ENCODE assay signal across 32 cellular contexts in genomic region chr1:53117836-53118235, GRCh38. TPM values are rescaled to one million over a fixed set of nuclear protein-coding genes. Genes with fewer than 3 reads are reported as not detected.
"Had no signal": no experiment of that assay in that cellular context is flagged by ENCODE, and none has a peak within 500 bp of the region (broad histone marks: within the 10 kb centered on the region; RNA-seq: fewer than 3 reads in every experiment).

No MANE protein-coding gene starts in this region.

- H3K27ac ChIP-seq: brain microvascular endothelial cell, coronary artery, dorsolateral prefrontal cortex had no signal

- H3K36me3 ChIP-seq: brain microvascular endothelial cell had no signal

- H3K4me3 ChIP-seq: coronary artery, dorsolateral prefrontal cortex had no signal

- ATAC-seq: activated CD4-positive, alpha-beta T cell treated with anti-CD3 and anti-CD28 coated beads for 36 hours; activated CD8-positive, alpha-beta memory T cell treated with anti-CD3 and anti-CD28 coated beads, Interleukin-2, amount 10 ng/mL, durations not matched to agents 7 days and 5 days; activated CD8-positive, alpha-beta T cell treated with anti-CD3 and anti-CD28 coated beads, Interleukin-2, amount 10 ng/mL, durations not matched to agents 7 days and 5 days; activated T-cell treated with anti-CD3 and anti-CD28 coated beads, Interleukin-2, amount 50 U/mL, for 72 hours; esophagus mucosa; T-helper 17 cell had no signal

- DNase-seq: activated CD4-positive, alpha-beta memory T cell treated with anti-CD3 and anti-CD28 coated beads for 36 hours; activated CD4-positive, alpha-beta T cell treated with anti-CD3 and anti-CD28 coated beads for 36 hours; activated CD4-positive, alpha-beta T cell treated with anti-CD3 and anti-CD28 coated beads, Interleukin-2, amount 10 ng/mL, durations not matched to agents 24 days and 14 days; activated CD4-positive, CD25-positive, alpha-beta regulatory T cell; activated CD4-positive, CD25-positive, alpha-beta regulatory T cell treated with anti-CD3 and anti-CD28 coated beads, Interleukin-2, amount 50 U/mL, for 72 hours; activated CD8-positive, alpha-beta memory T cell treated with anti-CD3 and anti-CD28 coated beads, Interleukin-2, amount 10 ng/mL, durations not matched to agents 7 days and 5 days; activated CD8-positive, alpha-beta memory T cell treated with anti-CD3 and anti-CD28 coated beads, Interleukin-2, amount 50 U/mL, for 4 hours; activated CD8-positive, alpha-beta T cell treated with anti-CD3 and anti-CD28 coated beads, Interleukin-2, amount 10 ng/mL, durations not matched to agents 7 days and 5 days; activated gamma-delta T cell treated with Interleukin-2 at 50 U/mL for 16 hours; activated naive CD4-positive, alpha-beta T cell treated with anti-CD3 and anti-CD28 coated beads, Interleukin-2, amount 50 U/mL, for 16 hours; activated naive CD4-positive, alpha-beta T cell treated with Interleukin-2 at 50 U/mL for 16 hours; activated T-cell treated with anti-CD3 and anti-CD28 coated beads, Interleukin-2, amount 50 U/mL, for 1 hour; activated T-cell treated with anti-CD3 and anti-CD28 coated beads, Interleukin-2, amount 50 U/mL, for 72 hours; amniotic stem cell; anterior cingulate cortex; brain microvascular endothelial cell; dorsolateral prefrontal cortex; effector memory CD4-positive, alpha-beta T cell; endodermal cell; foreskin fibroblast; head of caudate nucleus; T-helper 1 cell; T-helper 17 cell; T1000 had no signal

- H3K27me3 ChIP-seq: brain microvascular endothelial cell had no signal

- FAIRE-seq: astrocyte, bronchial epithelial cell, frontal cortex had no signal

RNA-seq across cellular contexts. Expression of gene SLC1A7, which starts 24.6 kb away (rescaled TPM):
- total RNA-seq: activated CD4-positive, alpha-beta memory T cell treated with anti-CD3 and anti-CD28 coated beads for 36 hours; activated CD4-positive, alpha-beta T cell treated with anti-CD3 and anti-CD28 coated beads for 36 hours; activated CD4-positive, alpha-beta T cell treated with anti-CD3 and anti-CD28 coated beads, Interleukin-2, amount 10 ng/mL, durations not matched to agents 24 days and 14 days; activated CD8-positive, alpha-beta memory T cell treated with anti-CD3 and anti-CD28 coated beads for 36 hours; activated CD8-positive, alpha-beta memory T cell treated with anti-CD3 and anti-CD28 coated beads, Interleukin-2, amount 10 ng/mL, durations not matched to agents 7 days and 5 days; activated CD8-positive, alpha-beta T cell treated with anti-CD3 and anti-CD28 coated beads, Interleukin-2, amount 10 ng/mL, durations not matched to agents 7 days and 5 days; activated T-cell treated with anti-CD3 and anti-CD28 coated beads, Interleukin-2, amount 50 U/mL, for 72 hours; astrocyte; bronchial epithelial cell; cerebellum; epithelial cell of proximal tubule; esophagus mucosa; frontal cortex; T-helper 17 cell had no signal

RNA-seq across cellular contexts. Expression of gene PODN, which starts 55.8 kb away (rescaled TPM):
- total RNA-seq: activated CD4-positive, alpha-beta memory T cell treated with anti-CD3 and anti-CD28 coated beads for 36 hours; activated CD4-positive, alpha-beta T cell treated with anti-CD3 and anti-CD28 coated beads for 36 hours; activated CD4-positive, alpha-beta T cell treated with anti-CD3 and anti-CD28 coated beads, Interleukin-2, amount 10 ng/mL, durations not matched to agents 24 days and 14 days; activated CD8-positive, alpha-beta memory T cell treated with anti-CD3 and anti-CD28 coated beads for 36 hours; activated CD8-positive, alpha-beta memory T cell treated with anti-CD3 and anti-CD28 coated beads, Interleukin-2, amount 10 ng/mL, durations not matched to agents 7 days and 5 days; activated CD8-positive, alpha-beta T cell treated with anti-CD3 and anti-CD28 coated beads, Interleukin-2, amount 10 ng/mL, durations not matched to agents 7 days and 5 days; activated T-cell treated with anti-CD3 and anti-CD28 coated beads, Interleukin-2, amount 50 U/mL, for 72 hours; T-helper 17 cell had no signal
